Comparison of ENCODE assay signal across 8 cellular contexts in the genomic region with DNA sequence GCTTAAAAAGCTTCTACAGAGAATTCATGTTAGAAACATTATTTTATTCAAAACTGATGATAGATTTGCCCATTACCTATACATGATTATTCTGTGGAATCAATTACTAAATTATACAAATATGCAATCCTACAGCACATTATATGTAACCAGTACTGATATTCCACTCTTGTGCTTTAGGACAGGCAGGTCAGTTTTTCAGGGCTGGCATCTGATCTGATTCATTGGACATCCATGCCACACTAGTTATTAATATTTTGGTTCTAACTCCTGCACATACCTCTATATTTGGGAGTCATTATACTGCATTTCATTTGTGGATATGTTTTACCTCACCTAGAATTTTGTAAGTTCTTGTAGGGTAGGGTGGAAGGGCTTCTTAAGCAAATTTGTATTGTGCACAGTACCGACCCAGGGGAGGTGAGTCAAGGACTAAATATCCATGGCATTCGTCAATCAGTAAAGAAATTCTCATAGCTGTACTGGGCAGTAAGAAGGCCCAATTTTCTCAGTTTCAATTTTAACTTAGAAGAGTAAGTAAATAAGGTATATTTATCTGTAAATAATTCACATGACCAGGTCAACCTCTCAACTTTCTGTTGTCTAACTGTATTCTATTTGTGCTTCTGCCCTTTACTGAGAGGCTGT. TPM values are rescaled to one million over a fixed set of nuclear protein-coding genes. Genes with fewer than 3 reads are reported as not detected.
DNase-seq lines count a peak whose midpoint lies in the region; ATAC-seq and TF ChIP-seq lines count a peak whose summit lies in the region.

No MANE protein-coding gene starts in this region.

- no peak for TF ChIP-seq CTCF in WERI-Rb-1 (IDR thresholded peaks at IDR 0.05; ENCODE audit: low read depth, low read length)

- no peaks in the 10 kb centered on the region for H3K9me3 ChIP-seq in WERI-Rb-1 (ENCODE audit: severe bottlenecking)

- H3K27me3 ChIP-seq in WERI-Rb-1 (ENCODE audit: insufficient read depth, low read depth, severe bottlenecking): no peaks in the 10 kb centered on the region

- no peak overlapping the region for H3K27ac ChIP-seq in WERI-Rb-1

- ATAC-seq in GM18858 (IDR thresholded peaks at IDR 0.05; ENCODE audit: unreplicated experiment): peak; percentile 86
- ATAC-seq in HG02588 (IDR thresholded peaks at IDR 0.05; ENCODE audit: unreplicated experiment): peak; percentile 77

- DNase-seq in HuH-7.5 (ENCODE audit: low spot score) (peak; percentile 28), kidney tubule cell (ENCODE audit: low spot score) (peak; percentile 92), HT-29 (ENCODE audit: low spot score) (no peak), WERI-Rb-1 (no peak)
- DNase-seq in NK-92 treated with Interleukin-12 subunit alpha and Interleukin-12 subunit beta, amount 100 ng/mL, for 24 hours (lab: John Stamatoyannopoulos, UW): no peak
- no peak for DNase-seq in activated CD8-positive, alpha-beta memory T cell treated with anti-CD3 and anti-CD28 coated beads, Interleukin-2, amount 50 U/mL, for 48 hours

- H3K36me3 ChIP-seq in WERI-Rb-1: no peaks in the 10 kb centered on the region; the same call in 1 of the 2 replicates

- H3K4me3 ChIP-seq in WERI-Rb-1 (ENCODE audit: low read depth, low read length): no peak overlapping the region

RNA-seq across cellular contexts. Expression of a gene that starts 33.5 kb away (rescaled TPM):
- 4.4 and 6.4 TPM in 2 replicates for total RNA-seq in HT-29 (2014; rRNA removed; shearing (Covaris generic))

Comparison
In these comparisons a context has a peak if more than half of its experiments do, and no peak if none do; other contexts are left out.
1. DNase-seq: peak in HuH-7.5 (single experiment) and kidney tubule cell (single experiment); none in HT-29 (single experiment), NK-92 treated with Interleukin-12 subunit alpha and Interleukin-12 subunit beta, amount 100 ng/mL, for 24 hours (single experiment), activated CD8-positive, alpha-beta memory T cell treated with anti-CD3 and anti-CD28 coated beads, Interleukin-2, amount 50 U/mL, for 48 hours (single experiment) and WERI-Rb-1 (single experiment).